Comparison of ENCODE assay signal across 9 cellular contexts in the genomic region with DNA sequence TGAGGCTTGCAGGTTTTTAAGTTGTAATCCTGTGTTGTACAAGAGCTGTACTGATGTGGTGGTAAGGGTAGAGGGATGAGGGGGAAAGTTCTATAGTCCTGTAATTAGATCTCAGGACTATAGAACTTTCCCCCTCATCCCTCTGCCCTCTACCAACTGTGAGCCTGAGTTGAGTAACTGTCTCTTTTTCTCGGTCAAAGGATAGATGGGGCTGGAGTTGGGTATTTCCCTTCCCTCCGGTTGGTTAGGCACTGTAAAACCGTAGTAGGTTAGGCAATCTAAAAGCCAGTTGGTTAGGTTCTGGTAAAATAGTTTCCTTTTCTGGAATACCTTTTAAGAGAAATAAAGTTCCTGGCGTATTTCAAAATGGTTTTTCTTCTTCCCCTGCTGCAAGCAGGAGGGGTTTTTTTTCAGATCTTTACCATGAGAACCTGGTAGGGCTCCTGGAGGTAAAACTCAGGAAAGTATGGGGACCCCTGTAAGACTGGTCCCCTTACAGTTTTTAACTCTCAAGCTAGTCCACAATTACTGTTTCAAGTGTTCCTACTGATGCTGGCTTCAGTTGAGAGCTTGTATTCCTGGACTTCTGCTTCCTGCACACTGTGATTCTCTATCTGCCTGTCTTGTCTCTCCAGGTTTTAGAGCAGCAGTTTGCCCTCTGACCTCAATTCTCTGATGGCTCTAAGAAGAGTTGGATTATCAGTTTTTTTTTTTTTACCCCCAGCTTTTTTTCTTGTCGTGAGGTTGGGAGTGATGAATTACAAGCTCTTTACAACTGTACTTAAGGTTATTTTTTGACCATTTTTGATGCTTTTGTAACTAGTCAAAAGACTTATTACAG. TPM values are rescaled to one million over a fixed set of nuclear protein-coding genes. Genes with fewer than 3 reads are reported as not detected.
A peak's percentile ranks its signal among the peaks of the same experiment; 100 is the strongest.
DNase-seq lines count a peak whose midpoint lies in the region; ATAC-seq and TF ChIP-seq lines count a peak whose summit lies in the region.
"Had no signal": no experiment of that assay in that cellular context is flagged by ENCODE, and none has a peak within 500 bp of the region (broad histone marks: within the 10 kb centered on the region; RNA-seq: fewer than 3 reads in every experiment).

No MANE protein-coding gene starts in this region.

- H3K4me1 Mint-ChIP-seq in MCF 10A (ENCODE audit: insufficient read depth, unreplicated experiment) = no peaks in the 10 kb centered on the region

- DNase-seq in left kidney (ENCODE audit: low read depth, low spot score) = peak; percentile 12
- DNase-seq in HEK293T (ENCODE audit: extremely low spot score) = no peak
- DNase-seq in NCI-H146 (lab: John Stamatoyannopoulos, UW) = no peak
- no peak for DNase-seq in MCF 10A (ENCODE audit: unreplicated experiment)
- no peak for DNase-seq in SW 1271 (lab: John Stamatoyannopoulos, UW)
- DNase-seq: activated naive CD4-positive, alpha-beta T cell treated with anti-CD3 and anti-CD28 coated beads, Interleukin-2, amount 10 ng/mL, durations not matched to agents 7 days and 5 days had no signal

- POLR2A ChIA-PET in HEK293T (lab: Yijun Ruan, JAX) (no interaction called here), MCF 10A (lab: Yijun Ruan, JAX) (no interaction called here)

- H3K4me3 Mint-ChIP-seq in MCF 10A (ENCODE audit: unreplicated experiment) = no peak overlapping the region
- H3K4me3 Mint-ChIP-seq: activated naive CD4-positive, alpha-beta T cell treated with anti-CD3 and anti-CD28 coated beads, Interleukin-2, amount 10 ng/mL, durations not matched to agents 7 days and 5 days had no signal

- no peak overlapping the region for H3K27ac Mint-ChIP-seq in MCF 10A (ENCODE audit: low read depth, unreplicated experiment)
- H3K27ac Mint-ChIP-seq: activated naive CD4-positive, alpha-beta T cell treated with anti-CD3 and anti-CD28 coated beads, Interleukin-2, amount 10 ng/mL, durations not matched to agents 7 days and 5 days had no signal

- CTCF ChIA-PET in HEK293T (lab: Yijun Ruan, JAX) (interaction anchor here (0.8 kb wide), 1 partner anchor 130 kb away, joined by 3 read pairs; no protein-coding TSS in a partner anchor), MCF 10A (lab: Yijun Ruan, JAX) (no interaction called here)

- TF ChIP-seq CTCF in MCF 10A (IDR thresholded peaks at IDR 0.05; ENCODE audit: unreplicated experiment) = no peak

- intact Hi-C loops in MCF 10A (cut with micrococcal nuclease) = no loop called here

- no peaks in the 10 kb centered on the region for H3K36me3 Mint-ChIP-seq in MCF 10A (ENCODE audit: insufficient read depth, unreplicated experiment)

- H3K27me3 Mint-ChIP-seq in MCF 10A (ENCODE audit: insufficient read depth, unreplicated experiment) = no peaks in the 10 kb centered on the region
- H3K27me3 Mint-ChIP-seq: activated naive CD4-positive, alpha-beta T cell treated with anti-CD3 and anti-CD28 coated beads, Interleukin-2, amount 10 ng/mL, durations not matched to agents 7 days and 5 days had no signal

- H3K9me3 Mint-ChIP-seq in MCF 10A (ENCODE audit: unreplicated experiment) = no peaks in the 10 kb centered on the region
- H3K9me3 Mint-ChIP-seq: activated naive CD4-positive, alpha-beta T cell treated with anti-CD3 and anti-CD28 coated beads, Interleukin-2, amount 10 ng/mL, durations not matched to agents 7 days and 5 days had no signal

- no TSS peak for BruUV-seq in MCF 10A (replicated peaks; lab: Mats Ljungman, UMichigan)

- ATAC-seq in GM18520 (IDR thresholded peaks at IDR 0.05; ENCODE audit: unreplicated experiment) (peak; percentile 77), GM21619 (IDR thresholded peaks at IDR 0.05; ENCODE audit: unreplicated experiment) (peak; percentile 77), HG03571 (IDR thresholded peaks at IDR 0.05; ENCODE audit: unreplicated experiment) (peak; percentile 70)

TF ChIP-seq in HEK293T, 16 proteins besides CTCF, POLR2A, EP300 and RAD21:
- no peak for TF ChIP-seq L3MBTL2 (conservative IDR thresholded peaks at IDR 0.05)
- no peak for TF ChIP-seq CTBP1 (IDR thresholded peaks at IDR 0.05; ENCODE audit: borderline replicate concordance)
- TF ChIP-seq ELF4 (IDR thresholded peaks at IDR 0.05) = no peak
- no peak for TF ChIP-seq BHLHE40 (IDR thresholded peaks at IDR 0.05; ENCODE audit: borderline replicate concordance)
- no peak for TF ChIP-seq LEF1 (IDR thresholded peaks at IDR 0.05; ENCODE audit: borderline replicate concordance)
- TF ChIP-seq HDGF (IDR thresholded peaks at IDR 0.05; ENCODE audit: borderline replicate concordance) = no peak
- TF ChIP-seq FOXK2 (IDR thresholded peaks at IDR 0.05) = no peak
- TF ChIP-seq ZNF384 (IDR thresholded peaks at IDR 0.05) = no peak
- no peak for TF ChIP-seq FOXA1 (IDR thresholded peaks at IDR 0.05)

RNA-seq across cellular contexts. Expression of a gene that starts 58.7 kb away (rescaled TPM):
- total RNA-seq in MCF 10A (2022) = 11.8 and 17.1 TPM in 2 replicates
